ENCODE assay signal across 1 cellular context in genomic region chr17:45371414-45372324, GRCh38.
TF ChIP-seq lines count a peak whose summit lies in the region.

No MANE protein-coding gene starts in this region.

TF ChIP-seq in H1, 55 proteins besides CTCF, POLR2A, EP300 and RAD21 (continued from another document):
- peak; percentile 42; the same call in 1 of the 2 replicates for TF ChIP-seq CEBPB (IDR thresholded peaks at IDR 0.05; ENCODE audit: low read depth, low read length)
- peak; percentile 88 for TF ChIP-seq ASH2L (IDR thresholded peaks at IDR 0.05; ENCODE audit: low read length)
- TF ChIP-seq FOSL1 (IDR thresholded peaks at IDR 0.05; ENCODE audit: insufficient read depth, low read depth, low read length): 0 out of 2 replicates have a peak, but pooled peaks have one; percentile 54
- TF ChIP-seq KDM5A (IDR thresholded peaks at IDR 0.05; ENCODE audit: low read length): no peak
- TF ChIP-seq SUZ12 (IDR thresholded peaks at IDR 0.05; ENCODE audit: low read length): no peak
- TF ChIP-seq HDAC2 (IDR thresholded peaks at IDR 0.05; ENCODE audit: borderline replicate concordance in 1 of 2, low read depth in 2 of 2, low read length in 2 of 2): peak in 1 of 2 experiments; percentile 95; a peak in 1 of 4 replicates
- no peak; the same call in 1 of the 2 replicates for TF ChIP-seq TBP (IDR thresholded peaks at IDR 0.05; ENCODE audit: low read depth, low read length)
- no peak for TF ChIP-seq POU5F1 (IDR thresholded peaks at IDR 0.05; ENCODE audit: low read depth, low read length)
- TF ChIP-seq CBX8 (IDR thresholded peaks at IDR 0.05; ENCODE audit: borderline replicate concordance, low read depth, low read length): no peak
- no peak for TF ChIP-seq KDM4A (IDR thresholded peaks at IDR 0.05; ENCODE audit: low read depth, low read length, severe bottlenecking)
- no peak for TF ChIP-seq NRF1 (IDR thresholded peaks at IDR 0.05; ENCODE audit: low read depth, low read length)
- TF ChIP-seq SP1 (IDR thresholded peaks at IDR 0.05; ENCODE audit: low read depth, low read length): peak; percentile 46; the same call in 1 of the 2 replicates
- 0 out of 2 replicates have a peak, but pooled peaks have one; percentile 36 for TF ChIP-seq TCF12 (IDR thresholded peaks at IDR 0.05; ENCODE audit: low read depth, low read length)
- peak; percentile 14 for TF ChIP-seq TAF7 (optimal IDR thresholded peaks at IDR 0.05; ENCODE audit: borderline replicate concordance, low read depth, low read length)
- TF ChIP-seq HDAC6 (IDR thresholded peaks at IDR 0.05; ENCODE audit: low read depth, low read length): no peak
- peak; percentile 98 for TF ChIP-seq TEAD4 (IDR thresholded peaks at IDR 0.05; ENCODE audit: low read depth, low read length)
- TF ChIP-seq BCL11A (IDR thresholded peaks at IDR 0.05; ENCODE audit: low read depth in 2 of 2, low read length in 2 of 2): no peak
- TF ChIP-seq MAX (IDR thresholded peaks at IDR 0.05): peak; percentile 53
- no peak for TF ChIP-seq CBX5 (IDR thresholded peaks at IDR 0.05; ENCODE audit: low read depth, low read length)
- TF ChIP-seq EZH2 (IDR thresholded peaks at IDR 0.05; ENCODE audit: low read depth, low read length, severe bottlenecking): no peak
- TF ChIP-seq CHD1 (IDR thresholded peaks at IDR 0.05; ENCODE audit: low read depth, low read length): no peak; the same call in 1 of the 2 replicates
- TF ChIP-seq SIN3A (conservative IDR thresholded peaks at IDR 0.05 in 1 of 2, IDR thresholded peaks at IDR 0.05 in 1 of 2; ENCODE audit: low read depth in 1 of 2, low read length in 2 of 2): no peak
- TF ChIP-seq KDM1A (IDR thresholded peaks at IDR 0.05; ENCODE audit: borderline replicate concordance, low read length): 0 out of 2 replicates have a peak, but pooled peaks have one; percentile 10
- peak; percentile 64 for TF ChIP-seq NANOG (IDR thresholded peaks at IDR 0.05; ENCODE audit: insufficient read depth, low read depth, low read length, poor library complexity, severe bottlenecking)
- 0 out of 2 replicates have a peak, but pooled peaks have one; percentile 49 for TF ChIP-seq POLR2AphosphoS5 (IDR thresholded peaks at IDR 0.05; ENCODE audit: low read depth, low read length)
- TF ChIP-seq ATF3 (IDR thresholded peaks at IDR 0.05; ENCODE audit: insufficient read depth, low read depth, low read length): peak; percentile 57; the same call in 1 of the 2 replicates
- TF ChIP-seq EGR1 (IDR thresholded peaks at IDR 0.05; ENCODE audit: borderline replicate concordance, low read depth, low read length): peak; percentile 91
- TF ChIP-seq SP4 (IDR thresholded peaks at IDR 0.05; ENCODE audit: low read length): 0 out of 2 replicates have a peak, but pooled peaks have one; percentile 17
- 0 out of 2 replicates have a peak, but pooled peaks have one; percentile 53 for TF ChIP-seq GTF2F1 (IDR thresholded peaks at IDR 0.05; ENCODE audit: borderline replicate concordance, low read depth, low read length)
- TF ChIP-seq MAFK (IDR thresholded peaks at IDR 0.05; ENCODE audit: low read depth, low read length): peak; percentile 83
- TF ChIP-seq RFX5 (IDR thresholded peaks at IDR 0.05; ENCODE audit: borderline replicate concordance, low read depth, low read length): no peak
- peak; percentile 87 for TF ChIP-seq JUN (IDR thresholded peaks at IDR 0.05; ENCODE audit: low read depth, low read length)
- peak; percentile 89 for TF ChIP-seq RBBP5 (IDR thresholded peaks at IDR 0.05; ENCODE audit: borderline replicate concordance, low read depth, low read length)
- TF ChIP-seq JUND (IDR thresholded peaks at IDR 0.05; ENCODE audit: low read length): peak; percentile 99
